ENCODE assay signal across 23 cellular contexts in genomic region chr18:62345909-62346308, GRCh38.
"Had no signal": no experiment of that assay in that cellular context is flagged by ENCODE, and none has a peak within 500 bp of the region (broad histone marks: within the 10 kb centered on the region; RNA-seq: fewer than 3 reads in every experiment).

No MANE protein-coding gene starts in this region.

- H3K4me1 Mint-ChIP-seq: mesothelial cell of epicardium had no signal

- H3K9me3 Mint-ChIP-seq: activated CD8-positive, alpha-beta T cell treated with anti-CD3 and anti-CD28 coated beads for 36 hours; activated naive CD8-positive, alpha-beta T cell treated with anti-CD3 and anti-CD28 coated beads, Interleukin-2, amount 50 U/mL, for 24 hours; activated T-helper 2 cell treated with anti-CD3 and anti-CD28 coated beads, Interferon-gamma antibody, Interleukin-2, Interleukin-4, amounts not matched to agents 10 μg/mL and 5 μg/mL and 100 μg/mL, durations not matched to agents 14 hours and 24 hours and 36 hours; mesothelial cell of epicardium; nephron progenitor cell; T-helper 2 cell treated with Interferon-gamma antibody and Interleukin-4, amounts not matched to agents 5 μg/mL and 100 μg/mL, for 36 hours had no signal

- H3K36me3 Mint-ChIP-seq: mesothelial cell of epicardium had no signal

- DNase-seq: activated CD4-positive, alpha-beta T cell treated with anti-CD3 and anti-CD28 coated beads for 36 hours; activated CD8-positive, alpha-beta T cell treated with anti-CD3 and anti-CD28 coated beads for 36 hours; activated naive CD4-positive, alpha-beta T cell treated with Interleukin-2 at 50 U/mL for 16 hours; activated naive CD8-positive, alpha-beta T cell treated with anti-CD3 and anti-CD28 coated beads, Interleukin-2, amount 50 U/mL, for 24 hours; activated T-cell treated with anti-CD3 and anti-CD28 coated beads, Interleukin-2, amount 50 U/mL, for 1 hour; aorta; brain microvascular endothelial cell; central memory CD4-positive, alpha-beta T cell; erythroblast; foreskin melanocyte; glutamatergic neuron; hypothalamus; kidney; left lung; nephron progenitor cell; nucleus accumbens; stimulated activated CD4-positive, alpha-beta T cell treated with anti-CD3 and anti-CD28 coated beads, Interleukin-4, amount 100 ng/mL, for 24 hours; stimulated activated naive CD4-positive, alpha-beta T cell; uterus had no signal

- ATAC-seq: activated CD4-positive, alpha-beta T cell treated with anti-CD3 and anti-CD28 coated beads for 36 hours; activated CD8-positive, alpha-beta T cell treated with anti-CD3 and anti-CD28 coated beads for 36 hours; activated naive CD8-positive, alpha-beta T cell treated with anti-CD3 and anti-CD28 coated beads, Interleukin-2, amount 50 U/mL, for 24 hours; left lung; sciatic nerve had no signal

- H3K27ac Mint-ChIP-seq: activated CD4-positive, alpha-beta T cell treated with anti-CD3 and anti-CD28 coated beads for 36 hours; activated CD8-positive, alpha-beta T cell treated with anti-CD3 and anti-CD28 coated beads for 36 hours; activated naive CD8-positive, alpha-beta T cell treated with anti-CD3 and anti-CD28 coated beads, Interleukin-2, amount 50 U/mL, for 24 hours; mesothelial cell of epicardium had no signal

- H3K4me3 Mint-ChIP-seq: activated CD4-positive, alpha-beta T cell treated with anti-CD3 and anti-CD28 coated beads for 36 hours; activated CD8-positive, alpha-beta T cell treated with anti-CD3 and anti-CD28 coated beads for 36 hours; activated naive CD8-positive, alpha-beta T cell treated with anti-CD3 and anti-CD28 coated beads, Interleukin-2, amount 50 U/mL, for 24 hours; mesothelial cell of epicardium; nephron progenitor cell had no signal
